In the genomic region with DNA sequence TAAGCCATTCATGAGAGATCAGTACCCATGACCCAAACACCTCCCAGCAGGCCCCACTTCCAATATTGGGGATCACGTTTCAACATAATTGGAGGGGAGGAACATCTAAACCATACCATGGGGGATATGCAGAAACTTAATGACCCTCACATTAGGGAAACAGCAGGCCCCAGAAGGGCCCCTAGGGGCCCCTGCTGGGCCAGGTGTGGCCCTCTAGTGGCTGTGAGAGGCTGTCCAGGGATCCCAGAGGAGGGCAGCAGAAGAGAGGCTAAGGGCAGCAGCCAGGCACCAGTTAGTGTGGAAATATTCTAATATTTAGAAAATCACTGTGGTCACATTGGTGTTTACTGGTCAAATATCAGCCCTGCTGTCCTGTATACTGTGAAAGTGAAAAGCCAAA, we compare ENCODE assay signal across 14 cellular contexts. TPM values are rescaled to one million over a fixed set of nuclear protein-coding genes. Genes with fewer than 3 reads are reported as not detected.
DNase-seq lines count a peak whose midpoint lies in the region; ATAC-seq and TF ChIP-seq lines count a peak whose summit lies in the region.
"Had no signal": no experiment of that assay in that cellular context is flagged by ENCODE, and none has a peak within 500 bp of the region (broad histone marks: within the 10 kb centered on the region; RNA-seq: fewer than 3 reads in every experiment).

No MANE protein-coding gene starts in this region.

- peaks cover 22% of the 10 kb centered on the region for H3K4me1 ChIP-seq in GM23248 (ENCODE audit: insufficient read depth)
- H3K4me1 ChIP-seq: lower lobe of right lung had no signal

- 91 to 93% methylated on average over 1 of the region's 1 CpG for WGBS in GM23248 (ENCODE audit: low coverage in 1 of 2, low lambda C conversion rate in 2 of 2, missing lambda C conversion rate in 2 of 2), 2 experiments

- in situ Hi-C loops in GM23248 (cut with MboI): no loop called here

- H3K36me3 Mint-ChIP-seq in effector memory CD8-positive, alpha-beta T cell (ENCODE audit: insufficient read depth): no peaks in the 10 kb centered on the region
- H3K36me3 Mint-ChIP-seq: activated naive CD8-positive, alpha-beta T cell; natural killer cell treated with Interleukin-12 subunit alpha and Interleukin-12 subunit beta and Interleukin-15 and Interleukin-18, amount 100 ng/mL, for 72 hours had no signal

- no peak overlapping the region for H3K4me3 Mint-ChIP-seq in effector memory CD8-positive, alpha-beta T cell
- H3K4me3 Mint-ChIP-seq: activated naive CD8-positive, alpha-beta T cell; natural killer cell treated with Interleukin-12 subunit alpha and Interleukin-12 subunit beta and Interleukin-15 and Interleukin-18, amount 100 ng/mL, for 72 hours had no signal

- peaks cover 29% of the 10 kb centered on the region for H3F3A ChIP-seq in GM23248 (ENCODE audit: insufficient read depth)

- no peak overlapping the region for H3K4me2 ChIP-seq in GM23248 (ENCODE audit: unreplicated experiment)

- peaks cover 7% of the 10 kb centered on the region for H3K27me3 ChIP-seq in GM23248 (replicated peaks; ENCODE audit: insufficient read depth)
- H3K27me3 ChIP-seq: cardiac muscle cell had no signal

- no peaks in the 10 kb centered on the region for H3K79me2 ChIP-seq in GM23248 (ENCODE audit: insufficient read depth)

- no peaks in the 10 kb centered on the region for H3K9me3 ChIP-seq in GM23248 (ENCODE audit: low read depth)
- H3K9me3 ChIP-seq: lower lobe of right lung had no signal

- no peak overlapping the region for H3K9ac ChIP-seq in GM23248

- no peak overlapping the region for H2AFZ ChIP-seq in GM23248

- no peak overlapping the region for H3K27ac Mint-ChIP-seq in effector memory CD8-positive, alpha-beta T cell
- H3K27ac Mint-ChIP-seq: natural killer cell treated with Interleukin-12 subunit alpha and Interleukin-12 subunit beta and Interleukin-15 and Interleukin-18, amount 100 ng/mL, for 72 hours had no signal

- TF ChIP-seq CTCF in 22Rv1 (IDR thresholded peaks at IDR 0.05) (peak; percentile 34), GM10248 (IDR thresholded peaks at IDR 0.05; ENCODE audit: control extremely low read depth, extremely low read depth, low read depth, missing control alignments) (peak; percentile 10), NB4 (IDR thresholded peaks at IDR 0.05; ENCODE audit: low read depth, low read length) (peak; percentile 34)

- no peaks in the 10 kb centered on the region for H3K27me3 Mint-ChIP-seq in effector memory CD8-positive, alpha-beta T cell
- H3K27me3 Mint-ChIP-seq: activated naive CD8-positive, alpha-beta T cell had no signal

- H3K4me3 ChIP-seq in NB4 (ENCODE audit: low read depth, low read length) (no peak overlapping the region), GM23248 (no peak overlapping the region)
- H3K4me3 ChIP-seq: cardiac muscle cell, lower lobe of right lung had no signal

- POLR2A ChIA-PET in GM10248 (lab: Yijun Ruan, JAX): no interaction called here

- no peaks in the 10 kb centered on the region for H4K20me1 ChIP-seq in GM23248 (ENCODE audit: insufficient read depth)

- peak; percentile 50 for ATAC-seq in effector memory CD8-positive, alpha-beta T cell (replicated peaks)
- no peak for ATAC-seq in GM21390 (IDR thresholded peaks at IDR 0.05; ENCODE audit: unreplicated experiment)
- ATAC-seq: lower lobe of right lung had no signal

- no peaks in the 10 kb centered on the region for H3K9me2 ChIP-seq in GM23248 (ENCODE audit: insufficient read depth)

- H3K27ac ChIP-seq in 22Rv1 (no peak overlapping the region), GM23248 (no peak overlapping the region)
- H3K27ac ChIP-seq: cardiac muscle cell, lower lobe of right lung had no signal

- no peaks in the 10 kb centered on the region for H3K9me3 Mint-ChIP-seq in effector memory CD8-positive, alpha-beta T cell
- H3K9me3 Mint-ChIP-seq: natural killer cell treated with Interleukin-12 subunit alpha and Interleukin-12 subunit beta and Interleukin-15 and Interleukin-18, amount 100 ng/mL, for 72 hours had no signal

- DNase-seq in GM10248 (ENCODE audit: extremely low spot score) (no peak), NB4 (ENCODE audit: low read depth) (no peak), GM23248 (no peak), activated gamma-delta T cell treated with Interleukin-2 at 50 U/mL for 16 hours (no peak), GM03348 (ENCODE audit: low spot score) (no peak)
- DNase-seq in effector memory CD8-positive, alpha-beta T cell: no peak
- DNase-seq: Calu3, lower lobe of right lung, NCI-H1092 had no signal

- CTCF ChIA-PET in GM10248 (lab: Yijun Ruan, JAX): interaction anchor here (0.8 to 3.2 kb wide), 6 partner anchors 12 to 246 kb away, joined by 3 to 20 read pairs (median 4); no protein-coding TSS in a partner anchor

- peaks cover 0 to 6% of the 10 kb centered on the region in 2 donors for H3K4me1 Mint-ChIP-seq in effector memory CD8-positive, alpha-beta T cell (ENCODE audit: low read depth in 2 of 2)

- no peaks in the 10 kb centered on the region for H3K36me3 ChIP-seq in GM23248 (ENCODE audit: low read depth)
- H3K36me3 ChIP-seq: cardiac muscle cell, lower lobe of right lung had no signal

- TF ChIP-seq POLR2A in NB4 (IDR thresholded peaks at IDR 0.05; ENCODE audit: extremely low read depth, insufficient read length): no peak

RNA-seq across cellular contexts. Expression of a gene that starts 49.3 kb away (rescaled TPM):
- total RNA-seq in GM23248 (2014; rRNA removed; shearing (Covaris generic)): 4.9 and 8.9 TPM in 2 replicates
- 2.7 and 2.9 TPM in 2 replicates for polyA plus RNA-seq in GM23248 (2016; fragmentation: Nextera tagmentation; extraction: Ambion mirVana)
